ENCODE assay signal across 8 cellular contexts in genomic region chr9:91421022-91421765, GRCh38.
DNase-seq lines count a peak whose midpoint lies in the region; ATAC-seq and TF ChIP-seq lines count a peak whose summit lies in the region.

No MANE protein-coding gene starts in this region.

- H3K4me3 ChIP-seq in astrocyte of the spinal cord (ENCODE audit: low read depth, low read length) = peak overlapping the region; percentile 86
- peak overlapping the region; percentile 51 to 90 (median 67) for H3K4me3 ChIP-seq in skin epidermis

- no peak for ATAC-seq in GM21825 (IDR thresholded peaks at IDR 0.05; ENCODE audit: unreplicated experiment)
- ATAC-seq in HG03565 (IDR thresholded peaks at IDR 0.05; ENCODE audit: unreplicated experiment) = no peak
- no peak for ATAC-seq in HG03439 (IDR thresholded peaks at IDR 0.05; ENCODE audit: unreplicated experiment)

- peak; percentile 54 for TF ChIP-seq CTCF in AG09319 (IDR thresholded peaks at IDR 0.05; ENCODE audit: low read depth, low read length)
- peak; percentile 53 for TF ChIP-seq CTCF in astrocyte of the spinal cord (IDR thresholded peaks at IDR 0.05; ENCODE audit: low read depth, low read length)

- peak overlapping the region; percentile 7 to 98 (median 88) for H3K27ac ChIP-seq in skin epidermis

- in situ Hi-C loops in astrocyte of the spinal cord (cut with HindIII; ENCODE audit: low sequenced_read_pairs) = no loop called here

- DNase-seq in AG09319 (ENCODE audit: extremely low read depth, low read depth) (no peak), HK-2 (ENCODE audit: unreplicated experiment) (peak; percentile 50), astrocyte of the spinal cord (ENCODE audit: low read depth, low spot score) (peak; percentile 59), iPS-NIHi11 (ENCODE audit: low spot score) (peak; percentile 62)
